ENCODE assay signal across 1 cellular context in the genomic region with DNA sequence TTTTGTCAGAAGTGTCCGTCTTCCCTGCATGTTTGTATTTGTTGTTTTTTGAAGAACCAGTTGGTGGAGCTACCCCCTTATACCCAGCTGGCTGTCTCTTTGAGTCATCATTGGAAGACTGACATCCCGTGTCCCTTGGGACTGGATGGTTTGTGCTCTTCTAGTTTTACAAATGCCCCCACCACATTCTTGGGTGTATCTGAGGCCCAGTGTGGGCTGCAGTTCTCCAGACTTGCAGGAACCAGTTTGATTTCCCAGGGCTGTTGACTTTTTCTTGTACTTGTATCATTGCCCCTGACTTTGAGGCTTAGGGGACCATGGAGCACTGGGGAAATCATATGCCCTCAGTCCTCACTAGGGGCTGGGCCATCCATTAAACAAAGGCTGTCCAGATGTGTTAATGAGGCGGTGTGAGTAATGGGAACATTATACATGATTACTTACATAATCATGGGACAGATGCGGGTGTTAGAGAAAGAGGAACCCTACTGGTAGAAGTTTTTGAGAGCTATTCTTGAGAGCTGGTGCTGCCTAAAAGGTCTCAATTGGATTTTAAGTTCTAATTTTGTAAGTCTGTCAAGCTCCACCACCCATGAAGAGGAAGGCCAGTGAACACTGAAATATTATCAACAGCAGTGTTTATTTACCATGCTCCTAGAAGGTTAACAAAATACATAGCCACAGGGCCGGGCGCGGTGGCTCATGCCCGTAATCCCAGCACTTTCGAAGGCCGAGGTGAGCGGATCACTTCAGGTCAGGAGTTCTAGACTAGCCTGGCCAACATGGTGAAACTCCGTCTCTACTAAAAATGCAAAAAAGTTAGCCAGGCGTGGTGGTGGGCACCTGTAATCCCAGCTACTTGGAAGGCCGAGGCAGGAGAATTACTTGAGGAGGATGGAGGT.
TF ChIP-seq lines count a peak whose summit lies in the region.

No MANE protein-coding gene starts in this region.

TF ChIP-seq in HEK293, 187 proteins besides CTCF, POLR2A, EP300 and RAD21 (continued from another document and continues in another):
- TF ChIP-seq ZNF23 (tag by site-specific recombination; IDR thresholded peaks at IDR 0.05; ENCODE audit: borderline replicate concordance) (no peak), ZNF354C (tag by site-specific recombination; IDR thresholded peaks at IDR 0.05; ENCODE audit: borderline replicate concordance, low read depth) (no peak), ZNF335 (tag by site-specific recombination; conservative IDR thresholded peaks at IDR 0.05) (no peak; the same call in 1 of the 2 replicates), ZNF670 (tag by site-specific recombination; IDR thresholded peaks at IDR 0.05; ENCODE audit: low read depth) (no peak), ZSCAN18 (tag by site-specific recombination; IDR thresholded peaks at IDR 0.05) (no peak), MZF1 (tag by site-specific recombination; IDR thresholded peaks at IDR 0.05; ENCODE audit: borderline replicate concordance) (no peak), ZNF214 (tag by site-specific recombination; IDR thresholded peaks at IDR 0.05; ENCODE audit: borderline replicate concordance) (no peak), HOXC10 (CRISPR knock-in tag; IDR thresholded peaks at IDR 0.05) (no peak), ZNF677 (tag by site-specific recombination; IDR thresholded peaks at IDR 0.05) (no peak), ZBTB1 (tag by site-specific recombination; IDR thresholded peaks at IDR 0.05) (no peak), ZNF174 (tag by site-specific recombination; IDR thresholded peaks at IDR 0.05) (no peak), ZBTB20 (tag by site-specific recombination; IDR thresholded peaks at IDR 0.05) (no peak), ZNF692 (tag by site-specific recombination; IDR thresholded peaks at IDR 0.05) (no peak), OSR2 (tag by site-specific recombination; IDR thresholded peaks at IDR 0.05) (peak; percentile 45), ZBTB11 (tag by site-specific recombination; conservative IDR thresholded peaks at IDR 0.05; ENCODE audit: low read depth) (no peak), ZNF223 (tag by site-specific recombination; IDR thresholded peaks at IDR 0.05) (no peak), SETDB1 (IDR thresholded peaks at IDR 0.05; ENCODE audit: insufficient read length, low read length) (no peak), ZNF416 (tag by site-specific recombination; IDR thresholded peaks at IDR 0.05) (no peak), ZNF530 (tag by site-specific recombination; IDR thresholded peaks at IDR 0.05; ENCODE audit: low read depth) (no peak), GLIS1 (tag by site-specific recombination; IDR thresholded peaks at IDR 0.05) (no peak), ZNF24 (tag by site-specific recombination; IDR thresholded peaks at IDR 0.05) (no peak), BCL11A (tag by site-specific recombination; IDR thresholded peaks at IDR 0.05; ENCODE audit: low read depth) (no peak), HIC1 (tag by site-specific recombination; IDR thresholded peaks at IDR 0.05) (0 out of 2 replicates have a peak, but pooled peaks have one; percentile 20), ZNF623 (tag by site-specific recombination; IDR thresholded peaks at IDR 0.05) (no peak), BCL6B (tag by site-specific recombination; IDR thresholded peaks at IDR 0.05) (peak; percentile 70; the same call in 1 of the 2 replicates), PATZ1 (tag by site-specific recombination; IDR thresholded peaks at IDR 0.05) (peak; percentile 60), ZNF629 (tag by site-specific recombination; IDR thresholded peaks at IDR 0.05) (peak; percentile 65; the same call in 1 of the 2 replicates), ZNF138 (tag by site-specific recombination; IDR thresholded peaks at IDR 0.05; ENCODE audit: borderline replicate concordance) (no peak), ZNF433 (tag by site-specific recombination; IDR thresholded peaks at IDR 0.05; ENCODE audit: low read depth) (no peak), KLF8 (tag by site-specific recombination; IDR thresholded peaks at IDR 0.05) (peak; percentile 47; the same call in 1 of the 2 replicates), KLF16 (tag by site-specific recombination; IDR thresholded peaks at IDR 0.05) (no peak), ZNF146 (tag by site-specific recombination; IDR thresholded peaks at IDR 0.05) (no peak; the same call in 1 of the 2 replicates), WT1 (tag by site-specific recombination; IDR thresholded peaks at IDR 0.05) (peak; percentile 78), ZNF621 (tag by site-specific recombination; IDR thresholded peaks at IDR 0.05) (no peak), IKZF3 (tag by site-specific recombination; IDR thresholded peaks at IDR 0.05) (peak; percentile 79), KLF7 (tag by site-specific recombination; IDR thresholded peaks at IDR 0.05; ENCODE audit: borderline replicate concordance) (0 out of 2 replicates have a peak, but pooled peaks have one; percentile 43), ZNF624 (tag by site-specific recombination; IDR thresholded peaks at IDR 0.05) (no peak), FEZF1 (tag by site-specific recombination; IDR thresholded peaks at IDR 0.05) (no peak; the same call in 1 of the 2 replicates), ZNF626 (tag by site-specific recombination; IDR thresholded peaks at IDR 0.05) (no peak)
- TF ChIP-seq, protein P1, sequence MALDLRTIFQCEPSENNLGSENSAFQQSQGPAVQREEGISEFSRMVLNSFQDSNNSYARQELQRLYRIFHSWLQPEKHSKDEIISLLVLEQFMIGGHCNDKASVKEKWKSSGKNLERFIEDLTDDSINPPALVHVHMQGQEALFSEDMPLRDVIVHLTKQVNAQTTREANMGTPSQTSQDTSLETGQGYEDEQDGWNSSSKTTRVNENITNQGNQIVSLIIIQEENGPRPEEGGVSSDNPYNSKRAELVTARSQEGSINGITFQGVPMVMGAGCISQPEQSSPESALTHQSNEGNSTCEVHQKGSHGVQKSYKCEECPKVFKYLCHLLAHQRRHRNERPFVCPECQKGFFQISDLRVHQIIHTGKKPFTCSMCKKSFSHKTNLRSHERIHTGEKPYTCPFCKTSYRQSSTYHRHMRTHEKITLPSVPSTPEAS (tag by site-specific recombination; IDR thresholded peaks at IDR 0.05) = no peak
- TF ChIP-seq, protein P2, sequence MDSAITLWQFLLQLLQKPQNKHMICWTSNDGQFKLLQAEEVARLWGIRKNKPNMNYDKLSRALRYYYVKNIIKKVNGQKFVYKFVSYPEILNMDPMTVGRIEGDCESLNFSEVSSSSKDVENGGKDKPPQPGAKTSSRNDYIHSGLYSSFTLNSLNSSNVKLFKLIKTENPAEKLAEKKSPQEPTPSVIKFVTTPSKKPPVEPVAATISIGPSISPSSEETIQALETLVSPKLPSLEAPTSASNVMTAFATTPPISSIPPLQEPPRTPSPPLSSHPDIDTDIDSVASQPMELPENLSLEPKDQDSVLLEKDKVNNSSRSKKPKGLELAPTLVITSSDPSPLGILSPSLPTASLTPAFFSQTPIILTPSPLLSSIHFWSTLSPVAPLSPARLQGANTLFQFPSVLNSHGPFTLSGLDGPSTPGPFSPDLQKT (IDR thresholded peaks at IDR 0.05; ENCODE audit: borderline replicate concordance, low read depth, low read length) = no peak
